In the genomic region with DNA sequence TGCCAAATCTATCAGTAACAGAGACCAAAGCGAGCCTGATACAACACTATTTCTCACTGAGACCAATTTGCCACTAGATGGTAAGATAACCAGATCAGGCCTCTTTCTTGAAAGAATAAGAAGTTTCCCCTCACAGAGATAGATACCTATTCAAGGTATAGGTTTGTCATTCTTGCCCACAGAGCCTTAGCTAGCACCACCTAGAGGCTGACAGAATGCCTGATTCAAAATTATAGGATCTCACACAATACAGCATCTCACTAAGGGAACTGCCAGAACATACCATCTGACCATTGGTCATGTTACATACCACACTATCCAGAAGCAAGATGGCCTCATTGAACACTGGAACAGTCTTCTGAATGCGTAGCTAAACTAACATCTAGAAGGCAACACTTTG, we compare ENCODE assay signal across 27 cellular contexts.
"Had no signal": no experiment of that assay in that cellular context is flagged by ENCODE, and none has a peak within 500 bp of the region (broad histone marks: within the 10 kb centered on the region; RNA-seq: fewer than 3 reads in every experiment).

No MANE protein-coding gene starts in this region.

- H3K4me2 ChIP-seq: neural progenitor cell had no signal

- H3K36me3 ChIP-seq: colonic mucosa, esophagus muscularis mucosa, left ventricle myocardium inferior, neural progenitor cell, stomach, suprapubic skin, tibial nerve had no signal

- H3K4me3 ChIP-seq: colonic mucosa, dorsolateral prefrontal cortex, esophagus muscularis mucosa, left ventricle myocardium inferior, neural progenitor cell, stomach, suprapubic skin, tibial nerve had no signal

- H3K27me3 ChIP-seq: colonic mucosa, dorsolateral prefrontal cortex, esophagus muscularis mucosa, neural progenitor cell, stomach, suprapubic skin, tibial nerve had no signal

- FAIRE-seq: bronchial epithelial cell, frontal cortex, small intestine, TTC549, urothelium cell line had no signal

- H3K4me1 ChIP-seq: colonic mucosa, esophagus muscularis mucosa, left ventricle myocardium inferior, neural progenitor cell, stomach, suprapubic skin, tibial nerve had no signal

- H3K27ac ChIP-seq: colonic mucosa, dorsolateral prefrontal cortex, esophagus muscularis mucosa, left ventricle myocardium inferior, neural progenitor cell, stomach, suprapubic skin, tibial nerve had no signal

- DNase-seq: activated CD4-positive, alpha-beta T cell treated with anti-CD3 and anti-CD28 coated beads, Interleukin-2, amount 50 U/mL, for 4 hours; activated CD8-positive, alpha-beta memory T cell treated with anti-CD3 and anti-CD28 coated beads for 24 hours; activated CD8-positive, alpha-beta memory T cell treated with anti-CD3 and anti-CD28 coated beads, Interleukin-2, amount 50 U/mL, for 4 hours; activated naive CD4-positive, alpha-beta T cell treated with Interleukin-2 at 50 U/mL for 16 hours; activated naive CD8-positive, alpha-beta T cell treated with anti-CD3 and anti-CD28 coated beads for 36 hours; activated T-cell treated with anti-CD3 and anti-CD28 coated beads, Interleukin-2, amount 50 U/mL, for 4 hours; colonic mucosa; dorsolateral prefrontal cortex; glutamatergic neuron; hippocampal formation; left ventricle myocardium inferior; naive thymus-derived CD8-positive, alpha-beta T cell; posterior cingulate gyrus; small intestine; stimulated activated CD4-positive, alpha-beta T cell treated with anti-CD3 and anti-CD28 coated beads, Interleukin-15, amount 100 ng/mL, for 24 hours; stomach had no signal

- H3K27me3 Mint-ChIP-seq: activated naive CD8-positive, alpha-beta T cell treated with anti-CD3 and anti-CD28 coated beads for 36 hours; naive thymus-derived CD8-positive, alpha-beta T cell; stimulated activated memory B cell treated with anti-CD40 and anti-IgM and Interleukin-4, amounts not matched to agents 10 μg/mL and 1 μg/mL and 100 μg/mL, for 72 hours had no signal

- H3K9me3 ChIP-seq: colonic mucosa had no signal

- H3K27ac Mint-ChIP-seq: activated naive CD8-positive, alpha-beta T cell treated with anti-CD3 and anti-CD28 coated beads for 36 hours; mesothelial cell of epicardium; naive thymus-derived CD8-positive, alpha-beta T cell; neural progenitor cell; stimulated activated memory B cell treated with anti-CD40 and anti-IgM and Interleukin-4, amounts not matched to agents 10 μg/mL and 1 μg/mL and 100 μg/mL, for 72 hours had no signal

- ATAC-seq: activated T-cell treated with anti-CD3 and anti-CD28 coated beads, Interleukin-2, amount 50 U/mL, for 4 hours; naive thymus-derived CD8-positive, alpha-beta T cell; sciatic nerve; stimulated activated memory B cell treated with anti-CD40 and anti-IgM and Interleukin-4, amounts not matched to agents 10 μg/mL and 1 μg/mL and 100 μg/mL, for 72 hours had no signal

- H3K4me1 Mint-ChIP-seq: activated naive CD8-positive, alpha-beta T cell treated with anti-CD3 and anti-CD28 coated beads for 36 hours; mesothelial cell of epicardium; naive thymus-derived CD8-positive, alpha-beta T cell; neural progenitor cell; stimulated activated memory B cell treated with anti-CD40 and anti-IgM and Interleukin-4, amounts not matched to agents 10 μg/mL and 1 μg/mL and 100 μg/mL, for 72 hours had no signal

- H3K9ac ChIP-seq: neural progenitor cell had no signal

- H3K36me3 Mint-ChIP-seq: activated naive CD8-positive, alpha-beta T cell treated with anti-CD3 and anti-CD28 coated beads for 36 hours; mesothelial cell of epicardium; neural progenitor cell; stimulated activated memory B cell treated with anti-CD40 and anti-IgM and Interleukin-4, amounts not matched to agents 10 μg/mL and 1 μg/mL and 100 μg/mL, for 72 hours had no signal

- H3K4me3 Mint-ChIP-seq: activated naive CD8-positive, alpha-beta T cell treated with anti-CD3 and anti-CD28 coated beads for 36 hours; activated T-cell treated with anti-CD3 and anti-CD28 coated beads, Interleukin-2, amount 50 U/mL, for 4 hours; mesothelial cell of epicardium; naive thymus-derived CD8-positive, alpha-beta T cell; neural progenitor cell; stimulated activated memory B cell treated with anti-CD40 and anti-IgM and Interleukin-4, amounts not matched to agents 10 μg/mL and 1 μg/mL and 100 μg/mL, for 72 hours had no signal

- H2AFZ ChIP-seq: neural progenitor cell had no signal
